24 cellular contexts compared by ENCODE assay signal in genomic region chr4:130288576-130288975, GRCh38.
"Had no signal": no experiment of that assay in that cellular context is flagged by ENCODE, and none has a peak within 500 bp of the region (broad histone marks: within the 10 kb centered on the region; RNA-seq: fewer than 3 reads in every experiment).

No MANE protein-coding gene starts in this region.

- H3K4me1 Mint-ChIP-seq: activated CD4-positive, alpha-beta T cell treated with anti-CD3 and anti-CD28 coated beads, Interleukin-2, amount 10 ng/mL, durations not matched to agents 7 days and 5 days; activated naive CD4-positive, alpha-beta T cell treated with anti-CD3 and anti-CD28 coated beads, Interleukin-2, amount 50 U/mL, for 24 hours; naive B cell; neural crest cell had no signal

- H3K27ac Mint-ChIP-seq: activated CD4-positive, alpha-beta T cell treated with anti-CD3 and anti-CD28 coated beads, Interleukin-2, amount 10 ng/mL, durations not matched to agents 7 days and 5 days; activated CD8-positive, alpha-beta T cell treated with anti-CD3 and anti-CD28 coated beads, Interleukin-2, amount 10 ng/mL, durations not matched to agents 7 days and 5 days; activated naive CD4-positive, alpha-beta T cell treated with anti-CD3 and anti-CD28 coated beads, Interleukin-2, amount 50 U/mL, for 24 hours; progenitor cell of endocrine pancreas had no signal

- H3K27ac ChIP-seq: brain microvascular endothelial cell, coronary artery, epithelial cell of prostate, lower lobe of right lung, spleen, upper lobe of left lung, WERI-Rb-1 had no signal

- H3K36me3 ChIP-seq: brain microvascular endothelial cell, lower lobe of right lung, spleen, upper lobe of left lung, WERI-Rb-1 had no signal

- H3K9me3 ChIP-seq: lower lobe of right lung, spleen, upper lobe of left lung had no signal

- H3K4me3 ChIP-seq: coronary artery, lower lobe of right lung, spleen, upper lobe of left lung had no signal

- H3K27me3 ChIP-seq: brain microvascular endothelial cell, spleen, upper lobe of left lung had no signal

- H3K36me3 Mint-ChIP-seq: activated naive CD4-positive, alpha-beta T cell treated with anti-CD3 and anti-CD28 coated beads, Interleukin-2, amount 50 U/mL, for 24 hours; naive B cell had no signal

- DNase-seq: activated CD4-positive, alpha-beta T cell treated with anti-CD3 and anti-CD28 coated beads, Interleukin-2, amount 10 ng/mL, durations not matched to agents 7 days and 5 days; activated CD4-positive, CD25-positive, alpha-beta regulatory T cell treated with anti-CD3 and anti-CD28 coated beads, Interleukin-2, amount 50 U/mL, for 72 hours; activated CD8-positive, alpha-beta T cell treated with anti-CD3 and anti-CD28 coated beads, Interleukin-2, amount 10 ng/mL, durations not matched to agents 7 days and 5 days; activated gamma-delta T cell treated with Interleukin-2 at 50 U/mL for 16 hours; activated T-cell treated with anti-CD3 and anti-CD28 coated beads, Interleukin-2, amount 50 U/mL, for 1 hour; aorta; brain microvascular endothelial cell; central memory CD4-positive, alpha-beta T cell; foreskin melanocyte; lower lobe of right lung; naive B cell; retina; spleen; stimulated activated CD4-positive, alpha-beta T cell treated with anti-CD3 and anti-CD28 coated beads, Interleukin-4, amount 100 ng/mL, for 24 hours; stimulated activated naive CD4-positive, alpha-beta T cell treated with Interleukin-2 at 50 U/mL for 16 hours; T-helper 1 cell; upper lobe of left lung; WERI-Rb-1 had no signal

- H3K4me1 ChIP-seq: lower lobe of right lung, spleen, upper lobe of left lung had no signal

- H3K27me3 Mint-ChIP-seq: activated CD4-positive, alpha-beta T cell treated with anti-CD3 and anti-CD28 coated beads, Interleukin-2, amount 10 ng/mL, durations not matched to agents 7 days and 5 days; activated naive CD4-positive, alpha-beta T cell treated with anti-CD3 and anti-CD28 coated beads, Interleukin-2, amount 50 U/mL, for 24 hours; naive B cell; progenitor cell of endocrine pancreas had no signal

- H3K4me3 Mint-ChIP-seq: activated CD4-positive, alpha-beta T cell treated with anti-CD3 and anti-CD28 coated beads, Interleukin-2, amount 10 ng/mL, durations not matched to agents 7 days and 5 days; activated CD8-positive, alpha-beta T cell treated with anti-CD3 and anti-CD28 coated beads, Interleukin-2, amount 10 ng/mL, durations not matched to agents 7 days and 5 days; activated naive CD4-positive, alpha-beta T cell treated with anti-CD3 and anti-CD28 coated beads, Interleukin-2, amount 50 U/mL, for 24 hours; naive B cell; neural crest cell had no signal

- ATAC-seq: activated CD8-positive, alpha-beta T cell treated with anti-CD3 and anti-CD28 coated beads, Interleukin-2, amount 10 ng/mL, durations not matched to agents 7 days and 5 days; left lobe of liver; lower lobe of right lung had no signal
